Comparison of ENCODE assay signal across 28 cellular contexts in the genomic region with DNA sequence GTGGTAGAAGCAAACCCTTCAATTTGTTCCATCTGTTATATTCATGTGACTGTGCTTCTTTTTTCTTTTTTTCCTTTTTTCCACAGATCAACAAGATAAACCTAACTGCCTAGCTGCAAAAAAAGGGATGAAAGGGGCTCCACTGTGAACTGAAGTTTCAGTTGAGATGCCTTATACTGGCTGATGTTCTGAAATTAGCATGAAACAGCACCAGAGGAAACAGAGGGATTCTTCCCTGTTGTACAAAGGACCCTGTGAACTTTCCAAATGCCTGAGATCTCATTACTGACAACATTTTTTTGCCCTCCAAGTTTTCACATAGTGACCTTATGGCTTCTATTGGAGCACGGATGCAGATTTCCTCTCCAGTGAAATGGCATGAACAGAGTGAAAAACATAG.
"Had no signal": no experiment of that assay in that cellular context is flagged by ENCODE, and none has a peak within 500 bp of the region (broad histone marks: within the 10 kb centered on the region; RNA-seq: fewer than 3 reads in every experiment).

No MANE protein-coding gene starts in this region.

- H3K27me3 Mint-ChIP-seq: effector memory CD8-positive, alpha-beta T cell; memory B cell; naive thymus-derived CD4-positive, alpha-beta T cell; progenitor cell of endocrine pancreas had no signal

- H3K4me3 Mint-ChIP-seq: effector memory CD8-positive, alpha-beta T cell; memory B cell; mesothelial cell of epicardium; naive thymus-derived CD4-positive, alpha-beta T cell; nephron; stimulated activated effector memory CD8-positive, alpha-beta T cell treated with anti-CD3 and anti-CD28 coated beads, Interleukin-12 subunit alpha, Interleukin-12 subunit beta, amount 100 ng/mL, for 72 hours had no signal

- FAIRE-seq: endometrium, keratinocyte, pancreas had no signal

- H3K27ac Mint-ChIP-seq: effector memory CD8-positive, alpha-beta T cell; memory B cell; mesothelial cell of epicardium; naive thymus-derived CD4-positive, alpha-beta T cell; nephron; progenitor cell of endocrine pancreas; stimulated activated effector memory CD8-positive, alpha-beta T cell treated with anti-CD3 and anti-CD28 coated beads, Interleukin-12 subunit alpha, Interleukin-12 subunit beta, amount 100 ng/mL, for 72 hours had no signal

- H3K4me3 ChIP-seq: esophagus squamous epithelium, heart right ventricle, lung, pancreas, right atrium auricular region, stomach, thyroid gland, vagina had no signal

- DNase-seq: cortex of kidney; effector memory CD8-positive, alpha-beta T cell; erythroblast; esophagus squamous epithelium; foreskin melanocyte; glutamatergic neuron; heart right ventricle; hippocampal formation; naive thymus-derived CD4-positive, alpha-beta T cell; pancreas; stimulated activated CD4-positive, alpha-beta T cell treated with anti-CD3 and anti-CD28 coated beads, Interleukin-2, amount 100 ng/mL, for 24 hours; stimulated activated CD4-positive, alpha-beta T cell treated with anti-CD3 and anti-CD28 coated beads, Interleukin-4, amount 100 ng/mL, for 24 hours; stimulated activated naive CD4-positive, alpha-beta T cell treated with Interleukin-2 at 50 U/mL for 16 hours; stomach; thyroid gland; trophoblast cell had no signal

- H3K9me3 Mint-ChIP-seq: nephron had no signal

- H3K27me3 ChIP-seq: esophagus squamous epithelium, heart right ventricle, neutrophil, pancreas, right atrium auricular region, stomach, thyroid gland, vagina had no signal

- H3K36me3 ChIP-seq: esophagus squamous epithelium, heart right ventricle, neutrophil, pancreas, right atrium auricular region, stomach, thyroid gland, vagina had no signal

- H3K36me3 Mint-ChIP-seq: memory B cell; mesothelial cell of epicardium; stimulated activated effector memory CD8-positive, alpha-beta T cell treated with anti-CD3 and anti-CD28 coated beads, Interleukin-12 subunit alpha, Interleukin-12 subunit beta, amount 100 ng/mL, for 72 hours had no signal

- ATAC-seq: effector memory CD8-positive, alpha-beta T cell; heart right ventricle; naive thymus-derived CD4-positive, alpha-beta T cell; pancreas; sciatic nerve; stimulated activated effector memory CD8-positive, alpha-beta T cell treated with anti-CD3 and anti-CD28 coated beads, Interleukin-12 subunit alpha, Interleukin-12 subunit beta, amount 100 ng/mL, for 72 hours had no signal

- H3K4me1 Mint-ChIP-seq: memory B cell; mesothelial cell of epicardium; naive thymus-derived CD4-positive, alpha-beta T cell; nephron; stimulated activated effector memory CD8-positive, alpha-beta T cell treated with anti-CD3 and anti-CD28 coated beads, Interleukin-12 subunit alpha, Interleukin-12 subunit beta, amount 100 ng/mL, for 72 hours had no signal

- H3K27ac ChIP-seq: esophagus squamous epithelium, heart right ventricle, neutrophil, pancreas, right atrium auricular region, stomach, thyroid gland, vagina had no signal

- H3K4me1 ChIP-seq: esophagus squamous epithelium, heart right ventricle, pancreas, right atrium auricular region, stomach, thyroid gland, vagina had no signal

- H3K9me3 ChIP-seq: esophagus squamous epithelium, heart right ventricle, neutrophil, pancreas, right atrium auricular region, stomach, thyroid gland, vagina had no signal
